ENCODE assay signal across 38 cellular contexts in the genomic region with DNA sequence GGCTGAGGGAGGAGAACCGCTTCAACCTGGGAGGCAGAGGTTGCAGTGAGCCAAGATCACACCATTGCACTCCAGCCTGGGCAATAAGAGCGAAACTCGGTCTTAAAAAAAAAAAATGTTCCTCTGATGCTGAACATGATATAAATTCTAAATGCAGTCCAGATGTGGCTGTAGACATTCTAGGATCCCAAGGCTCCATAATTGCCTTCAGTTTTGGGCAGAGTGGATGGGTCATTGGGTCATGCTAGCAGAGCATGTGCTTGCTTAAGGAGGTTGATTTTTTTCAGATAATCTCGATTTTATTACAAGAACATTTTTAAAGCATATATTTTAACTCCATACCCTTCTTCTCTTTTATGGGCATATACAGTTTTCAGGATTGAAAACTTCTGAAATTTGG.
"Had no signal": no experiment of that assay in that cellular context is flagged by ENCODE, and none has a peak within 500 bp of the region (broad histone marks: within the 10 kb centered on the region; RNA-seq: fewer than 3 reads in every experiment).

No MANE protein-coding gene starts in this region.

- H3K27me3 ChIP-seq: adrenal gland, ascending aorta, body of pancreas, brain microvascular endothelial cell, breast epithelium, cardiac muscle cell had no signal

- H3K4me3 Mint-ChIP-seq: activated naive CD4-positive, alpha-beta T cell treated with anti-CD3 and anti-CD28 coated beads for 36 hours; activated naive CD4-positive, alpha-beta T cell treated with anti-CD3 and anti-CD28 coated beads, Interleukin-2, amount 10 ng/mL, durations not matched to agents 7 days and 5 days; activated naive CD4-positive, alpha-beta T cell treated with anti-CD3 and anti-CD28 coated beads, Interleukin-2, amount 50 U/mL, for 24 hours; activated naive CD8-positive, alpha-beta T cell; activated naive CD8-positive, alpha-beta T cell treated with anti-CD3 and anti-CD28 coated beads for 36 hours; activated naive CD8-positive, alpha-beta T cell treated with anti-CD3 and anti-CD28 coated beads, Interleukin-2, amount 10 ng/mL, durations not matched to agents 7 days and 5 days; activated naive CD8-positive, alpha-beta T cell treated with anti-CD3 and anti-CD28 coated beads, Interleukin-2, amount 50 U/mL, for 24 hours; activated T-cell treated with anti-CD3 and anti-CD28 coated beads, Interleukin-2, amount 50 U/mL, for 24 hours; activated T-cell treated with anti-CD3 and anti-CD28 coated beads, Interleukin-2, amount 50 U/mL, for 4 hours; activated T-cell treated with anti-CD3 and anti-CD28 coated beads, Interleukin-2, amount 50 U/mL, for 72 hours; activated T-helper 1 cell treated with anti-CD3 and anti-CD28 coated beads, Interleukin-12 subunit alpha, Interleukin-12 subunit beta, Interleukin-2, Interleukin-4 antibody, amounts not matched to agents 30 ng/mL and 10 ng/mL and 1 ng/mL, durations not matched to agents 14 hours and 24 hours and 36 hours; activated T-helper 17 cell treated with anti-CD3 and anti-CD28 coated beads, Interleukin-2, amount 50 U/mL, for 72 hours; brain; central memory CD8-positive, alpha-beta T cell had no signal

- H3K9me3 Mint-ChIP-seq: activated naive CD4-positive, alpha-beta T cell treated with anti-CD3 and anti-CD28 coated beads, Interleukin-2, amount 50 U/mL, for 24 hours; central memory CD8-positive, alpha-beta T cell had no signal

- H3K4me3 ChIP-seq: adrenal gland, ascending aorta, body of pancreas, breast epithelium, cardiac muscle cell had no signal

- H3K27ac ChIP-seq: adrenal gland, ascending aorta, body of pancreas, brain microvascular endothelial cell, breast epithelium, cardiac muscle cell had no signal

- H3K36me3 ChIP-seq: adrenal gland, ascending aorta, brain microvascular endothelial cell, breast epithelium, cardiac muscle cell had no signal

- H3K27me3 Mint-ChIP-seq: activated naive CD4-positive, alpha-beta T cell treated with anti-CD3 and anti-CD28 coated beads, Interleukin-2, amount 10 ng/mL, durations not matched to agents 7 days and 5 days; activated naive CD4-positive, alpha-beta T cell treated with anti-CD3 and anti-CD28 coated beads, Interleukin-2, amount 50 U/mL, for 24 hours; activated naive CD8-positive, alpha-beta T cell; activated naive CD8-positive, alpha-beta T cell treated with anti-CD3 and anti-CD28 coated beads for 36 hours; activated naive CD8-positive, alpha-beta T cell treated with anti-CD3 and anti-CD28 coated beads, Interleukin-2, amount 10 ng/mL, durations not matched to agents 7 days and 5 days; activated naive CD8-positive, alpha-beta T cell treated with anti-CD3 and anti-CD28 coated beads, Interleukin-2, amount 50 U/mL, for 24 hours; activated T-cell treated with anti-CD3 and anti-CD28 coated beads, Interleukin-2, amount 50 U/mL, for 24 hours; activated T-helper 17 cell treated with anti-CD3 and anti-CD28 coated beads, Interleukin-2, amount 50 U/mL, for 72 hours; brain; central memory CD8-positive, alpha-beta T cell had no signal

- H3K4me1 ChIP-seq: ascending aorta, breast epithelium had no signal

- H3K27ac Mint-ChIP-seq: activated naive CD4-positive, alpha-beta T cell treated with anti-CD3 and anti-CD28 coated beads for 36 hours; activated naive CD4-positive, alpha-beta T cell treated with anti-CD3 and anti-CD28 coated beads, Interleukin-2, amount 50 U/mL, for 24 hours; activated naive CD4-positive, alpha-beta T cell treated with anti-CD3 and anti-CD28 coated beads, Interleukin-2, amount 50 U/mL, for 72 hours; activated naive CD8-positive, alpha-beta T cell; activated naive CD8-positive, alpha-beta T cell treated with anti-CD3 and anti-CD28 coated beads for 36 hours; activated naive CD8-positive, alpha-beta T cell treated with anti-CD3 and anti-CD28 coated beads, Interleukin-2, amount 10 ng/mL, durations not matched to agents 7 days and 5 days; activated naive CD8-positive, alpha-beta T cell treated with anti-CD3 and anti-CD28 coated beads, Interleukin-2, amount 50 U/mL, for 24 hours; activated T-cell treated with anti-CD3 and anti-CD28 coated beads, Interleukin-2, amount 50 U/mL, for 24 hours; activated T-cell treated with anti-CD3 and anti-CD28 coated beads, Interleukin-2, amount 50 U/mL, for 72 hours; activated T-helper 1 cell treated with anti-CD3 and anti-CD28 coated beads, Interleukin-12 subunit alpha, Interleukin-12 subunit beta, Interleukin-2, Interleukin-4 antibody, amounts not matched to agents 30 ng/mL and 10 ng/mL and 1 ng/mL, durations not matched to agents 14 hours and 24 hours and 36 hours; activated T-helper 17 cell treated with anti-CD3 and anti-CD28 coated beads, Interleukin-2, amount 50 U/mL, for 72 hours; activated T-helper 2 cell treated with anti-CD3 and anti-CD28 coated beads, Interferon-gamma antibody, Interleukin-2, Interleukin-4, amounts not matched to agents 10 μg/mL and 5 μg/mL and 100 μg/mL, durations not matched to agents 14 hours and 24 hours and 36 hours; brain had no signal

- DNase-seq: activated effector memory CD4-positive, alpha-beta T cell treated with anti-CD3 and anti-CD28 coated beads, Interleukin-2, amount 50 U/mL, for 16 hours; activated effector memory CD4-positive, alpha-beta T cell treated with Interleukin-2 at 50 U/mL for 16 hours; activated gamma-delta T cell; activated naive CD4-positive, alpha-beta T cell; activated naive CD4-positive, alpha-beta T cell treated with anti-CD3 and anti-CD28 coated beads for 36 hours; activated naive CD4-positive, alpha-beta T cell treated with anti-CD3 and anti-CD28 coated beads, Interleukin-2, amount 10 ng/mL, durations not matched to agents 7 days and 5 days; activated naive CD4-positive, alpha-beta T cell treated with anti-CD3 and anti-CD28 coated beads, Interleukin-2, amount 50 U/mL, for 16 hours; activated naive CD4-positive, alpha-beta T cell treated with Interleukin-2 at 50 U/mL for 16 hours; activated naive CD8-positive, alpha-beta T cell treated with anti-CD3 and anti-CD28 coated beads for 36 hours; activated naive CD8-positive, alpha-beta T cell treated with anti-CD3 and anti-CD28 coated beads, Interleukin-2, amount 10 ng/mL, durations not matched to agents 7 days and 5 days; activated naive CD8-positive, alpha-beta T cell treated with anti-CD3 and anti-CD28 coated beads, Interleukin-2, amount 50 U/mL, for 24 hours; activated T-cell treated with anti-CD3 and anti-CD28 coated beads for 4 hours; activated T-cell treated with anti-CD3 and anti-CD28 coated beads, Interleukin-2, amount 50 U/mL, for 1 hour; activated T-cell treated with anti-CD3 and anti-CD28 coated beads, Interleukin-2, amount 50 U/mL, for 24 hours; activated T-cell treated with anti-CD3 and anti-CD28 coated beads, Interleukin-2, amount 50 U/mL, for 4 hours; activated T-cell treated with anti-CD3 and anti-CD28 coated beads, Interleukin-2, amount 50 U/mL, for 48 hours; activated T-cell treated with anti-CD3 and anti-CD28 coated beads, Interleukin-2, amount 50 U/mL, for 72 hours; adrenal gland; amniotic stem cell; amygdala; anterior cingulate cortex; aorta; body of pancreas; brain microvascular endothelial cell; caudate nucleus; central memory CD4-positive, alpha-beta T cell; cerebellar nuclear complex had no signal

- ATAC-seq: activated naive CD4-positive, alpha-beta T cell treated with anti-CD3 and anti-CD28 coated beads, Interleukin-2, amount 50 U/mL, for 72 hours; activated naive CD8-positive, alpha-beta T cell treated with anti-CD3 and anti-CD28 coated beads, Interleukin-2, amount 50 U/mL, for 24 hours; activated T-cell treated with anti-CD3 and anti-CD28 coated beads, Interleukin-2, amount 50 U/mL, for 4 hours; activated T-cell treated with anti-CD3 and anti-CD28 coated beads, Interleukin-2, amount 50 U/mL, for 72 hours; activated T-helper 17 cell treated with anti-CD3 and anti-CD28 coated beads, Interleukin-2, amount 50 U/mL, for 72 hours; body of pancreas had no signal

- H3K9me3 ChIP-seq: adrenal gland, body of pancreas had no signal
